Comparison of ENCODE assay signal across 2 cellular contexts in genomic region chr5:139245637-139246335, GRCh38.
TF ChIP-seq lines count a peak whose summit lies in the region.

No MANE protein-coding gene starts in this region.

TF ChIP-seq in A549, 52 proteins besides CTCF, POLR2A, EP300 and RAD21:
- TF ChIP-seq FOSL2 (IDR thresholded peaks at IDR 0.05) (no peak), FOSL2 (CRISPR knock-in tag; IDR thresholded peaks at IDR 0.05) (no peak), KDM5A (IDR thresholded peaks at IDR 0.05) (no peak), FOSB (CRISPR knock-in tag; IDR thresholded peaks at IDR 0.05) (no peak), JUNB (IDR thresholded peaks at IDR 0.05) (no peak), FOXS1 (CRISPR knock-in tag; IDR thresholded peaks at IDR 0.05) (no peak)

TF ChIP-seq in endothelial cell of umbilical vein, 7 proteins besides CTCF, POLR2A, EP300 and RAD21:
- TF ChIP-seq FOS (IDR thresholded peaks at IDR 0.05; ENCODE audit: borderline replicate concordance, insufficient read depth, low read length) (no peak), EZH2 (IDR thresholded peaks at IDR 0.05; ENCODE audit: borderline replicate concordance, low read depth, low read length, severe bottlenecking) (no peak), JUN (IDR thresholded peaks at IDR 0.05; ENCODE audit: borderline replicate concordance, insufficient read depth, insufficient read length, low read depth) (no peak), MAX (IDR thresholded peaks at IDR 0.05; ENCODE audit: insufficient read depth, insufficient read length) (no peak), GATA2 (IDR thresholded peaks at IDR 0.05; ENCODE audit: insufficient read depth, insufficient read length, low read depth, low read length) (no peak), MYC (IDR thresholded peaks at IDR 0.05; ENCODE audit: low read depth, low read length) (no peak), POLR2AphosphoS5 (IDR thresholded peaks at IDR 0.05; ENCODE audit: insufficient read depth, low read depth, low read length) (no peak)
